ENCODE assay signal across 21 cellular contexts in genomic region chr7:89728550-89728949, GRCh38.
"Had no signal": no experiment of that assay in that cellular context is flagged by ENCODE, and none has a peak within 500 bp of the region (broad histone marks: within the 10 kb centered on the region; RNA-seq: fewer than 3 reads in every experiment).

No MANE protein-coding gene starts in this region.

- H3K27me3 ChIP-seq: SJSA1 had no signal

- ATAC-seq: HepG2, T-cell had no signal

- H3K27ac ChIP-seq: SJSA1, SK-N-MC had no signal

- H3K4me3 ChIP-seq: SJSA1, SK-N-MC had no signal

- H3K36me3 ChIP-seq: SJSA1 had no signal

- H3K9me3 ChIP-seq: SJSA1 had no signal

- DNase-seq: IMR-90, Kasumi-1, KG1, MV-4-11, NCI-H1048, NCI-H1436, NCI-H187, NCI-H2029 treated with DMSO at 0.1 percent for 48 hours, NCI-H2171, NCI-H345, NCI-H446 treated with DMSO at 0.1 percent for 48 hours, NCI-H510A treated with DMSO at 0.1 percent for 48 hours, NCI-H526, Right ventricle myocardium superior, RPMI8226, SIG-M5, SW 1271, T-cell had no signal
